ENCODE assay signal across 24 cellular contexts in genomic region chr13:106246817-106247216, GRCh38.
DNase-seq lines count a peak whose midpoint lies in the region; ATAC-seq, FAIRE-seq and TF ChIP-seq lines count a peak whose summit lies in the region.
"Had no signal": no experiment of that assay in that cellular context is flagged by ENCODE, and none has a peak within 500 bp of the region (broad histone marks: within the 10 kb centered on the region; RNA-seq: fewer than 3 reads in every experiment).

No MANE protein-coding gene starts in this region.

- no peak for FAIRE-seq in keratinocyte (lab: Jason Lieb, UNC)
- FAIRE-seq: HepG2 had no signal

- H2AFZ ChIP-seq in keratinocyte (ENCODE audit: control insufficient read depth, low read length) (peak overlapping the region; percentile 16), smooth muscle cell (ENCODE audit: low read depth) (peak overlapping the region; percentile 6)
- H2AFZ ChIP-seq: GM23248 had no signal

- H3K4me2 ChIP-seq in keratinocyte (ENCODE audit: control insufficient read depth, extremely low read depth, insufficient read depth, low read depth, low read length) = no peak overlapping the region
- H3K4me2 ChIP-seq in smooth muscle cell = no peak overlapping the region

- ATAC-seq in HG03378 (IDR thresholded peaks at IDR 0.05; ENCODE audit: unreplicated experiment) (no peak), GM18870 (IDR thresholded peaks at IDR 0.05; ENCODE audit: unreplicated experiment) (no peak), GM19351 (IDR thresholded peaks at IDR 0.05; ENCODE audit: unreplicated experiment) (no peak)
- ATAC-seq: HCT116, HepG2 had no signal

- no peaks in the 10 kb centered on the region for H3K27me3 ChIP-seq in keratinocyte (ENCODE audit: control insufficient read depth, extremely low read depth, insufficient read depth, low read length)
- no peaks in the 10 kb centered on the region for H3K27me3 ChIP-seq in smooth muscle cell (ENCODE audit: low read depth)
- H3K27me3 ChIP-seq: BE2C, SJCRH30 had no signal

- H3K9me3 ChIP-seq in keratinocyte (ENCODE audit: control insufficient read depth, low read depth, low read length) (no peaks in the 10 kb centered on the region), smooth muscle cell (replicated peaks; ENCODE audit: low read depth) (no peaks in the 10 kb centered on the region)
- H3K9me3 ChIP-seq: BE2C, SJCRH30 had no signal

- DNase-seq in NCI-H510A treated with DMSO at 0.1 percent for 48 hours (lab: John Stamatoyannopoulos, UW) = peak; percentile 9
- no peak for DNase-seq in NCI-H510A (lab: John Stamatoyannopoulos, UW)
- DNase-seq in NCI-H748 treated with DMSO at 0.1 percent for 48 hours (lab: John Stamatoyannopoulos, UW) = peak; percentile 8
- no peak for DNase-seq in keratinocyte (ENCODE audit: low read depth, low spot score)
- no peak for DNase-seq in smooth muscle cell (lab: John Stamatoyannopoulos, UW; ENCODE audit: unreplicated experiment)
- DNase-seq: BE2C; Calu3; CD4-positive, alpha-beta T cell; DMS53; GM23248; KG1; NCI-H1048; NCI-H2029; NCI-H2171; NCI-H446 treated with DMSO at 0.1 percent for 48 hours; NK-92 treated with Interleukin-12 subunit alpha and Interleukin-12 subunit beta, amount 100 ng/mL, for 24 hours; SJCRH30 had no signal

- no peak overlapping the region for H3K9ac ChIP-seq in keratinocyte (ENCODE audit: control insufficient read depth, extremely low read depth, insufficient read depth, low read length)
- no peak overlapping the region for H3K9ac ChIP-seq in smooth muscle cell (ENCODE audit: low read depth)
- H3K9ac ChIP-seq: GM23248 had no signal

- peaks cover 7% of the 10 kb centered on the region for H3F3A ChIP-seq in smooth muscle cell (ENCODE audit: low read depth)

- dilution Hi-C loops in keratinocyte (cut with MboI; ENCODE audit: extremely low pct_ligation_motif_present, low sequenced_read_pairs) = no loop called here

- H3K36me3 ChIP-seq in keratinocyte (ENCODE audit: control insufficient read depth in 2 of 2, extremely low read depth in 1 of 2, insufficient read depth in 2 of 2, low read length in 2 of 2) = no peaks in the 10 kb centered on the region
- H3K36me3 ChIP-seq in smooth muscle cell (ENCODE audit: low read depth) = no peaks in the 10 kb centered on the region
- H3K36me3 ChIP-seq: BE2C, SJCRH30 had no signal

- 85% methylated on average over 3 of the region's 3 CpGs for WGBS in smooth muscle cell (ENCODE audit: low lambda C conversion rate)

- no peak overlapping the region for H3K4me3 ChIP-seq in keratinocyte (ENCODE audit: control insufficient read depth in 2 of 3, extremely low read depth in 1 of 3, insufficient read depth in 2 of 3, low read depth in 1 of 3, low read length in 3 of 3)
- H3K4me3 ChIP-seq in smooth muscle cell = no peak overlapping the region
- H3K4me3 ChIP-seq: GM23248, SJCRH30 had no signal

- H3K27ac ChIP-seq in keratinocyte (ENCODE audit: control insufficient read depth, insufficient read depth, low read length) (no peak overlapping the region), smooth muscle cell (ENCODE audit: low read depth) (no peak overlapping the region)
- H3K27ac ChIP-seq: 22Rv1, GM23248, RWPE1, SJCRH30 had no signal

- no peaks in the 10 kb centered on the region for H3K4me1 ChIP-seq in keratinocyte (ENCODE audit: control insufficient read depth, extremely low read depth, insufficient read depth, low read length)
- no peaks in the 10 kb centered on the region for H3K4me1 ChIP-seq in smooth muscle cell (ENCODE audit: low read depth)
- H3K4me1 ChIP-seq: SJCRH30 had no signal

- TF ChIP-seq CTCF in keratinocyte (optimal IDR thresholded peaks at IDR 0.05 in 1 of 3, IDR thresholded peaks at IDR 0.05 in 1 of 3, conservative IDR thresholded peaks at IDR 0.05 in 1 of 3; ENCODE audit: extremely low read depth in 1 of 3, insufficient read depth in 2 of 3, low read length in 3 of 3) (no peak), smooth muscle cell (IDR thresholded peaks at IDR 0.05; ENCODE audit: borderline replicate concordance, insufficient read depth, poor library complexity, severe bottlenecking) (no peak)

- H4K20me1 ChIP-seq in keratinocyte (ENCODE audit: control insufficient read depth, extremely low read depth, insufficient read depth, low read length) (no peaks in the 10 kb centered on the region), smooth muscle cell (ENCODE audit: low read depth) (no peaks in the 10 kb centered on the region)

- H3K79me2 ChIP-seq in keratinocyte (ENCODE audit: control insufficient read depth, insufficient read depth, low read length) (no peaks in the 10 kb centered on the region), smooth muscle cell (ENCODE audit: low read depth) (no peaks in the 10 kb centered on the region)

- H3K9me1 ChIP-seq in keratinocyte (ENCODE audit: control insufficient read depth, extremely low read depth, insufficient read depth, low read length) = no peaks in the 10 kb centered on the region

Comparison
In these comparisons a context has a peak if more than half of its experiments do, and no peak if none do; other contexts are left out.
1. DNase-seq: peak in NCI-H510A treated with DMSO at 0.1 percent for 48 hours (single experiment) and NCI-H748 treated with DMSO at 0.1 percent for 48 hours (single experiment); none in NCI-H510A (single experiment), keratinocyte (single experiment) and smooth muscle cell (single experiment).